9 cellular contexts compared by ENCODE assay signal in the genomic region with DNA sequence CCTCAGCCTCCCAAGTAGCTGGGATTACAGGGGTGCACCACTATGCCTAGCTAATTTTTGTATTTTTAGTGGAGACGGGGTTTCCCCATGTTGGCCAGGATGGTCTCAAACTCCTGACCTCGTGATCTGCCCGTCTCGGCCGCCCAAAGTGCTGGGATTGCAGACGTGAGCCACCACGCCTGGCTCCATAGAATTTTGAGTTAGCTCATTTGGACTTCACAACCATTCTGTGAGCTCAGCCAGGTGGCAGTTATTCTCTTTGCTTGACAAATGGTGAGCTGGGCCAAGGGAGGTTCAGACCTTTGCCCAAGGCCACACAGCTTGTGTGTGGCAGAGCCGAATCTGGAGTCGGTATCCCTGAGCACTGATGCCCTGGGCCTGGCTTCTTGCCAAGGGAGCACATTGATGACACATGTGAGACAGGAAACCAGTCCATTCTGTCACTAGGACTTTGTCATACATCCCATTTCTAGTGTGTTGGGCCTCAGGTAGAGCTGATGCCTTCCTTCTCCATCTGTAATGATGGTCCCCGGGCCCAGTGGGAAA.
"Had no signal": no experiment of that assay in that cellular context is flagged by ENCODE, and none has a peak within 500 bp of the region (broad histone marks: within the 10 kb centered on the region; RNA-seq: fewer than 3 reads in every experiment).

No MANE protein-coding gene starts in this region.

- H3K27ac ChIP-seq: foreskin keratinocyte, heart left ventricle, upper lobe of left lung had no signal

- ATAC-seq: heart left ventricle, natural killer cell had no signal

- H3K36me3 ChIP-seq: heart left ventricle, upper lobe of left lung had no signal

- H3K4me3 ChIP-seq: heart left ventricle, upper lobe of left lung had no signal

- H3K4me1 ChIP-seq: foreskin keratinocyte, heart left ventricle, upper lobe of left lung had no signal

- H3K9me3 ChIP-seq: heart left ventricle, upper lobe of left lung had no signal

- DNase-seq: activated gamma-delta T cell; activated T-cell treated with anti-CD3 and anti-CD28 coated beads, Interleukin-2, amount 50 U/mL, for 48 hours; anterior cingulate cortex; foreskin keratinocyte; heart left ventricle; natural killer cell; stimulated activated CD4-positive, alpha-beta T cell treated with anti-CD3 and anti-CD28 coated beads, Interleukin-4, amount 100 ng/mL, for 1 hour; stimulated activated CD8-positive, alpha-beta memory T cell treated with anti-CD3 and anti-CD28 coated beads, Interleukin-4, amount 100 ng/mL, for 48 hours; upper lobe of left lung had no signal

- H3K27me3 ChIP-seq: foreskin keratinocyte, heart left ventricle, upper lobe of left lung had no signal
